ENCODE assay signal across 21 cellular contexts in the genomic region with DNA sequence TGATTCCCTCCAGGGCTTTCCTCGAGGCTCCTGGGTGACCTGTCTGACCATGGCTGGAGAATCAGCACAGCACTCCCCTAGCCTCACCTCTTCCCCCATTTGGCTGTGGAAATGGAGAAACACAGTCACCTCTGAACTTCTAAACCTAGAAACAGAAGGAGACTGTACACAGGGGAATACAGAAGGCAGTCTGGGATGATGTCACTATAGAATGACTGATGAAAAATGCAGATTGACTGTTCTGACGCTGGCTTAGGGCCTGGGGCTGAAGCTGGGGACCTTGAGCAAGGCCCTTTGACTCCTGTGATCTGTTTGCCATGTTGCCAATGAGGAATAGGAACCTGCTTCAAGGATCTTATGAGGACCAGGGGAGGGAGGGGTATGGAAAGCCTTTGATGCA. TPM values are rescaled to one million over a fixed set of nuclear protein-coding genes. Genes with fewer than 3 reads are reported as not detected.
DNase-seq lines count a peak whose midpoint lies in the region; FAIRE-seq and TF ChIP-seq lines count a peak whose summit lies in the region.
"Had no signal": no experiment of that assay in that cellular context is flagged by ENCODE, and none has a peak within 500 bp of the region (broad histone marks: within the 10 kb centered on the region; RNA-seq: fewer than 3 reads in every experiment).

No MANE protein-coding gene starts in this region.

- 85 to 86% methylated on average over 2 of the region's 2 CpGs for WGBS in endodermal cell (ENCODE audit: insufficient coverage in 1 of 2, insufficient read length in 1 of 2), 2 experiments

- peak; percentile 53 for DNase-seq in DMS 273 (lab: John Stamatoyannopoulos, UW; ENCODE audit: unreplicated experiment)
- DNase-seq in DMS 273 treated with DMSO at 0.1 percent for 48 hours (lab: John Stamatoyannopoulos, UW) = no peak
- peak; percentile 1 for DNase-seq in HEK293T (ENCODE audit: extremely low spot score)
- DNase-seq in bronchial epithelial cell (ENCODE audit: low read depth) = no peak
- DNase-seq in endodermal cell = no peak
- no peak for DNase-seq in GM13977 (ENCODE audit: low spot score)
- DNase-seq in NCI-H524 treated with DMSO at 0.1 percent for 48 hours (lab: John Stamatoyannopoulos, UW) = no peak
- DNase-seq: amygdala; cerebellar nuclear complex; DMS153; foreskin melanocyte; left lung; NCI-H2029; NCI-H446 treated with DMSO at 0.1 percent for 48 hours; small intestine; stimulated activated CD4-positive, alpha-beta T cell treated with anti-CD3 and anti-CD28 coated beads, Interleukin-4, amount 100 ng/mL, for 4 hours; T-cell had no signal

- no peaks in the 10 kb centered on the region for H3K9me3 ChIP-seq in endodermal cell (ENCODE audit: control insufficient read depth, low read length)
- H3K9me3 ChIP-seq: left lung, tibial nerve had no signal

- no peak overlapping the region for H3K27ac ChIP-seq in endodermal cell (ENCODE audit: low read depth, low read length)
- H3K27ac ChIP-seq: 22Rv1, left lung, parathyroid adenoma, tibial nerve had no signal

- CTCF ChIA-PET in HEK293T (lab: Yijun Ruan, JAX) = no interaction called here

- no peaks in the 10 kb centered on the region for H3K4me1 ChIP-seq in endodermal cell (ENCODE audit: control insufficient read depth, insufficient read depth, low read length)
- H3K4me1 ChIP-seq: parathyroid adenoma, tibial nerve had no signal

- H3K36me3 ChIP-seq in bronchial epithelial cell (ENCODE audit: control insufficient read depth, insufficient read depth, low read length) (no peaks in the 10 kb centered on the region), endodermal cell (ENCODE audit: control insufficient read depth, insufficient read depth, low read length) (no peaks in the 10 kb centered on the region)

- H3K4me3 ChIP-seq in bronchial epithelial cell (ENCODE audit: low read depth, low read length) = no peak overlapping the region
- no peak overlapping the region for H3K4me3 ChIP-seq in endodermal cell (ENCODE audit: low read length)
- H3K4me3 ChIP-seq: left lung, tibial nerve had no signal

- H3K27me3 ChIP-seq in bronchial epithelial cell (ENCODE audit: control insufficient read depth, insufficient read depth, low read length) = no peaks in the 10 kb centered on the region
- no peaks in the 10 kb centered on the region for H3K27me3 ChIP-seq in endodermal cell (ENCODE audit: control insufficient read depth, insufficient read depth, low read length, poor library complexity, severe bottlenecking)
- H3K27me3 ChIP-seq: left lung, tibial nerve had no signal

- H3K36me3 Mint-ChIP-seq in nephron (ENCODE audit: low read depth) = no peaks in the 10 kb centered on the region
- H3K36me3 Mint-ChIP-seq in endodermal cell (ENCODE audit: low read depth) = no peaks in the 10 kb centered on the region

- POLR2A ChIA-PET in HEK293T (lab: Yijun Ruan, JAX) = no interaction called here

- H3K4me3 Mint-ChIP-seq in nephron (no peak overlapping the region), endodermal cell (no peak overlapping the region)
- H3K4me3 Mint-ChIP-seq: T-cell had no signal

- H3K9me3 Mint-ChIP-seq in nephron = peaks cover 2% of the 10 kb centered on the region
- no peaks in the 10 kb centered on the region for H3K9me3 Mint-ChIP-seq in endodermal cell
- H3K9me3 Mint-ChIP-seq: T-cell had no signal

- no peak overlapping the region for H3K9ac ChIP-seq in endodermal cell (ENCODE audit: extremely low read depth, low read length, poor library complexity, severe bottlenecking)
- H3K9ac ChIP-seq: parathyroid adenoma had no signal

- H3K4me1 Mint-ChIP-seq in nephron (peaks cover 45% of the 10 kb centered on the region), endodermal cell (no peaks in the 10 kb centered on the region)

- in situ Hi-C loops in GM13977 (cut with MboI; ENCODE audit: low pct_unique_long_range_greater_than_20kb, low sequenced_read_pairs, unreplicated experiment) = no loop called here

- H3K27me3 Mint-ChIP-seq in nephron (ENCODE audit: low read depth) (no peaks in the 10 kb centered on the region), endodermal cell (ENCODE audit: insufficient read depth) (peaks cover 8% of the 10 kb centered on the region)
- H3K27me3 Mint-ChIP-seq: T-cell had no signal

- H3K27ac Mint-ChIP-seq in nephron = peak overlapping the region; percentile 19 to 79 (median 58)
- H3K27ac Mint-ChIP-seq in endodermal cell = no peak overlapping the region

- no peak for TF ChIP-seq CTCF in bronchial epithelial cell (IDR thresholded peaks at IDR 0.05; ENCODE audit: insufficient read depth, low read length, severe bottlenecking)
- TF ChIP-seq CTCF in nephron (IDR thresholded peaks at IDR 0.05; ENCODE audit: unreplicated experiment in 3 of 3) = no peak
- TF ChIP-seq CTCF in endodermal cell (conservative IDR thresholded peaks at IDR 0.05) = no peak
- TF ChIP-seq CTCF in GM13977 (IDR thresholded peaks at IDR 0.05; ENCODE audit: extremely low read depth, insufficient read depth, missing control alignments) = no peak

- FAIRE-seq in bronchial epithelial cell (lab: Jason Lieb, UNC) = peak; percentile 13
- FAIRE-seq: small intestine had no signal

TF ChIP-seq in HEK293T, 16 proteins besides CTCF, POLR2A, EP300 and RAD21:
- TF ChIP-seq TARDBP (IDR thresholded peaks at IDR 0.05) (no peak), NFRKB (IDR thresholded peaks at IDR 0.05) (no peak), FOXM1 (IDR thresholded peaks at IDR 0.05; ENCODE audit: borderline replicate concordance) (no peak), SUZ12 (IDR thresholded peaks at IDR 0.05) (no peak), LEF1 (IDR thresholded peaks at IDR 0.05; ENCODE audit: borderline replicate concordance) (no peak), L3MBTL2 (conservative IDR thresholded peaks at IDR 0.05) (no peak), CTBP1 (IDR thresholded peaks at IDR 0.05; ENCODE audit: borderline replicate concordance) (no peak), HDGF (IDR thresholded peaks at IDR 0.05; ENCODE audit: borderline replicate concordance) (no peak), ZNF384 (IDR thresholded peaks at IDR 0.05) (no peak), ELF4 (IDR thresholded peaks at IDR 0.05) (no peak)
- TF ChIP-seq, protein P1, sequence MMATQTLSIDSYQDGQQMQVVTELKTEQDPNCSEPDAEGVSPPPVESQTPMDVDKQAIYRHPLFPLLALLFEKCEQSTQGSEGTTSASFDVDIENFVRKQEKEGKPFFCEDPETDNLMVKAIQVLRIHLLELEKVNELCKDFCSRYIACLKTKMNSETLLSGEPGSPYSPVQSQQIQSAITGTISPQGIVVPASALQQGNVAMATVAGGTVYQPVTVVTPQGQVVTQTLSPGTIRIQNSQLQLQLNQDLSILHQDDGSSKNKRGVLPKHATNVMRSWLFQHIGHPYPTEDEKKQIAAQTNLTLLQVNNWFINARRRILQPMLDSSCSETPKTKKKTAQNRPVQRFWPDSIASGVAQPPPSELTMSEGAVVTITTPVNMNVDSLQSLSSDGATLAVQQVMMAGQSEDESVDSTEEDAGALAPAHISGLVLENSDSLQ (IDR thresholded peaks at IDR 0.05) = no peak

RNA-seq across cellular contexts. Expression of gene ANXA6, which starts 24.2 kb away (rescaled TPM):
- total RNA-seq in bronchial epithelial cell = 1.3 and 11.3 TPM in 2 replicates
- 100 to 1,000 TPM; 204 to 235 TPM for total RNA-seq in endodermal cell
- polyA plus RNA-seq in endodermal cell (2013, experiment 1 of 2) = 167 TPM
- 184 TPM for polyA plus RNA-seq in endodermal cell (2013, experiment 2 of 2)

RNA-seq across cellular contexts. Expression of gene CCDC69, which starts 42.1 kb away (rescaled TPM):
- total RNA-seq in bronchial epithelial cell (0.79 and 1.7 TPM in 2 replicates), endodermal cell (1 to 10 TPM; 4.4 to 6.4 TPM)
- 2.5 TPM for polyA plus RNA-seq in endodermal cell (2013, experiment 1 of 2)
- polyA plus RNA-seq in endodermal cell (2013, experiment 2 of 2) = 1.8 TPM

Comparison
In these comparisons a context has a peak if more than half of its experiments do, and no peak if none do; other contexts are left out.
1. DNase-seq: peak in DMS 273 (single experiment) and HEK293T (single experiment); none in DMS 273 treated with DMSO at 0.1 percent for 48 hours (single experiment), bronchial epithelial cell (single experiment), endodermal cell (single experiment), GM13977 (single experiment) and NCI-H524 treated with DMSO at 0.1 percent for 48 hours (single experiment).
2. RNA of gene ANXA6, which starts 24.2 kb away (total RNA-seq): 204 to 235 TPM in endodermal cell; 1.3 to 11.3 TPM in bronchial epithelial cell; every median in the first group is over 10 times any median in the second.